ENCODE assay signal across 8 cellular contexts in genomic region chr11:9384535-9385287, GRCh38. TPM values are rescaled to one million over a fixed set of nuclear protein-coding genes. Genes with fewer than 3 reads are reported as not detected.
DNase-seq lines count a peak whose midpoint lies in the region; ATAC-seq and TF ChIP-seq lines count a peak whose summit lies in the region.

IPO7 (plus strand) TSS chr11:9384652; CDS start chr11:9384764, 112 bp downstream.

- peaks cover 4 to 50% (median 34%) of the 10 kb centered on the region in 9 donors for H3K4me1 ChIP-seq in heart right ventricle

- H3K4me3 Mint-ChIP-seq in T-cell (peak within 1 kb of the TSS; percentile 93 to 96 (median 93)), progenitor cell of endocrine pancreas (ENCODE audit: low read depth) (peak within 1 kb of the TSS; percentile 94)

- H3K9me3 Mint-ChIP-seq in T-cell (no peaks in the 10 kb centered on the region), progenitor cell of endocrine pancreas (ENCODE audit: low read depth) (peaks cover 4% of the 10 kb centered on the region)

- CTCF ChIA-PET in T-cell (lab: Charles Lee): interaction anchor here (0.6 to 2.2 kb wide), 8 partner anchors 10 to 228 kb away, joined by 3 to 7 read pairs (median 3); partner anchors contain the start of gene ZNF143 (in 1 of the 2)

- WGBS in adipose tissue, 3 donors: 0 to 1% (median 0%) methylated on average over 69 of the region's 69 CpGs
- 0 to 1% methylated on average over 63 to 69 of the region's 69 CpGs for WGBS in heart right ventricle, 2 donors

- ATAC-seq in HG02623 (IDR thresholded peaks at IDR 0.05; ENCODE audit: unreplicated experiment) (peak; percentile 88), T-cell (replicated peaks in 1 of 4) (peak; percentile 98 to 99 (median 99)), heart right ventricle (peak; percentile 95 to 98 (median 97))

- H3K4me3 ChIP-seq in GM12865 (ENCODE audit: low read depth, low read length) (peak within 1 kb of the TSS; percentile 82), heart right ventricle (peak within 1 kb of the TSS; percentile 66 to 93 (median 88))

- DNase-seq in GM12865 (ENCODE audit: low read depth): peak; percentile 95
- DNase-seq in NCI-H1092 treated with DMSO at 0.1 percent for 48 hours (lab: John Stamatoyannopoulos, UW): peak; percentile 89
- peak; percentile 68 to 91 (median 84) for DNase-seq in T-cell
- peak; percentile 89 to 90 for DNase-seq in heart right ventricle
- peak; percentile 64 for DNase-seq in progenitor cell of endocrine pancreas (ENCODE audit: low spot score, unreplicated experiment)
- peak; percentile 93 for DNase-seq in ureter (ENCODE audit: low spot score)

- H3K36me3 Mint-ChIP-seq in T-cell (peaks cover 6% of the 10 kb centered on the region), progenitor cell of endocrine pancreas (ENCODE audit: insufficient read depth) (peaks cover 7% of the 10 kb centered on the region)

- peak within 1 kb of the TSS; percentile 84 to 90 for H3K27ac Mint-ChIP-seq in T-cell
- peak within 1 kb of the TSS; percentile 97 for H3K27ac Mint-ChIP-seq in progenitor cell of endocrine pancreas

- H3K4me1 Mint-ChIP-seq in T-cell (peaks cover 40 to 42% (median 41%) of the 10 kb centered on the region in 3 donors), progenitor cell of endocrine pancreas (ENCODE audit: low read depth) (peaks cover 16% of the 10 kb centered on the region)

- no peak for TF ChIP-seq CTCF in GM12865 (IDR thresholded peaks at IDR 0.05; ENCODE audit: insufficient read depth, low read depth, low read length, missing control alignments)
- peak in 8 of 9 donors; percentile 7 to 56 (median 20) for TF ChIP-seq CTCF in heart right ventricle (IDR thresholded peaks at IDR 0.05)
- peak; percentile 25 for TF ChIP-seq CTCF in progenitor cell of endocrine pancreas (IDR thresholded peaks at IDR 0.05; ENCODE audit: unreplicated experiment)

- H3K27ac ChIP-seq in adipose tissue (ENCODE audit: low read depth, low read length) (peak within 1 kb of the TSS; percentile 71), heart right ventricle (peak within 1 kb of the TSS; percentile 85 to 98 (median 96))

- H3K27me3 ChIP-seq in heart right ventricle: no peaks in the 10 kb centered on the region

- peaks cover 0 to 23% (median 0%) of the 10 kb centered on the region in 9 donors for H3K36me3 ChIP-seq in heart right ventricle

- no peaks in the 10 kb centered on the region for H3K9me3 ChIP-seq in heart right ventricle

- POLR2A ChIA-PET in T-cell (lab: Charles Lee): interaction anchor here (0.5 to 1.5 kb wide), 8 partner anchors 10 to 116 kb away, joined by 3 to 6 read pairs (median 3); partner anchors contain the start of gene TMEM41B (in 1 of the 2)

- intact Hi-C loops in heart right ventricle (cut with DNase I): loop anchor here in 6 of 10 donors (1.0 to 10.0 kb wide), 8 partner anchors 20 to 210 kb away; partner anchors contain the start of genes TMEM41B (in 5 of the 6), DENND5A (in 1 of the 6) and ZNF143 (in 1 of the 6)

- H3K27me3 Mint-ChIP-seq in T-cell (no peaks in the 10 kb centered on the region), progenitor cell of endocrine pancreas (no peaks in the 10 kb centered on the region)

RNA-seq across cellular contexts. Expression of gene IPO7, which starts in this region (rescaled TPM):
- total RNA-seq in T-cell: 10 to 100 TPM; 53.3 to 72.8 (median 61.2) TPM
- 10 to 100 TPM; 21.0 to 45.3 (median 43.1) TPM for polyA plus RNA-seq in adipose tissue
- 100 to 1,000 TPM; 129 to 169 (median 146) TPM for total RNA-seq in heart right ventricle
- polyA plus RNA-seq in heart right ventricle: 10 to 100 TPM; 24.1 to 56.3 TPM
- total RNA-seq in progenitor cell of endocrine pancreas: 129 and 141 TPM in 2 replicates
- total RNA-seq in ureter: 124 TPM

Comparison
In these comparisons a context has a peak if more than half of its experiments do, and no peak if none do; other contexts are left out.
1. Peak in every context shown above with its lines: DNase-seq, ATAC-seq, H3K4me3 ChIP-seq and H3K27ac ChIP-seq.